Comparison of ENCODE assay signal across 9 cellular contexts in genomic region chr11:61972112-61972795, GRCh38. TPM values are rescaled to one million over a fixed set of nuclear protein-coding genes. Genes with fewer than 3 reads are reported as not detected.
DNase-seq lines count a peak whose midpoint lies in the region; ATAC-seq and TF ChIP-seq lines count a peak whose summit lies in the region.
"Had no signal": no experiment of that assay in that cellular context is flagged by ENCODE, and none has a peak within 500 bp of the region (broad histone marks: within the 10 kb centered on the region; RNA-seq: fewer than 3 reads in every experiment).

No MANE protein-coding gene starts in this region.

- H3K36me3 ChIP-seq in GM23338 (ENCODE audit: insufficient read depth): no peaks in the 10 kb centered on the region
- H3K36me3 ChIP-seq in skeletal muscle tissue (ENCODE audit: control insufficient read depth in 3 of 3, insufficient read depth in 3 of 3, low read length in 3 of 3): no peaks in the 10 kb centered on the region

- DNase-seq in GM23338 (ENCODE audit: low spot score) (peak; percentile 27), glomerular visceral epithelial cell (ENCODE audit: extremely low spot score) (peak; percentile 89), pons (ENCODE audit: low spot score) (no peak), activated gamma-delta T cell treated with Interleukin-2 at 50 U/mL for 16 hours (no peak)
- DNase-seq in activated CD4-positive, alpha-beta memory T cell treated with anti-CD3 and anti-CD28 coated beads, Interleukin-2, amount 10 ng/mL, durations not matched to agents 7 days and 5 days: no peak

- peaks cover 49% of the 10 kb centered on the region for H3K4me1 Mint-ChIP-seq in GM23338
- peaks cover 59% of the 10 kb centered on the region for H3K4me1 Mint-ChIP-seq in activated CD4-positive, alpha-beta memory T cell treated with anti-CD3 and anti-CD28 coated beads, Interleukin-2, amount 10 ng/mL, durations not matched to agents 7 days and 5 days

- peaks cover 16% of the 10 kb centered on the region for H3K79me2 ChIP-seq in GM23338 (replicated peaks; ENCODE audit: insufficient read depth)

- no peak for TF ChIP-seq CTCF in GM23338 (conservative IDR thresholded peaks at IDR 0.05; ENCODE audit: low read depth in 2 of 2)

- H3K27me3 ChIP-seq in GM23338 (ENCODE audit: insufficient read depth) (no peaks in the 10 kb centered on the region), skeletal muscle tissue (ENCODE audit: control insufficient read depth in 3 of 3, insufficient read depth in 3 of 3, low read length in 3 of 3) (no peaks in the 10 kb centered on the region)

- no peak overlapping the region for H2AFZ ChIP-seq in GM23338

- peak overlapping the region; percentile 57 for H3K4me2 ChIP-seq in GM23338

- ATAC-seq in GM23338: peak; percentile 1; the same call in 2 of the 3 replicates
- ATAC-seq in HG03378 (IDR thresholded peaks at IDR 0.05; ENCODE audit: unreplicated experiment): no peak
- no peak for ATAC-seq in HG02763 (IDR thresholded peaks at IDR 0.05; ENCODE audit: unreplicated experiment)

- no peaks in the 10 kb centered on the region for H3K9me3 ChIP-seq in skeletal muscle tissue (ENCODE audit: control insufficient read depth in 3 of 3, low read length in 3 of 3)

- peak overlapping the region; percentile 94 for H3K27ac Mint-ChIP-seq in GM23338
- peak overlapping the region; percentile 64 for H3K27ac Mint-ChIP-seq in activated CD4-positive, alpha-beta memory T cell treated with anti-CD3 and anti-CD28 coated beads, Interleukin-2, amount 10 ng/mL, durations not matched to agents 7 days and 5 days

- CTCF ChIA-PET in activated CD4-positive, alpha-beta memory T cell treated with anti-CD3 and anti-CD28 coated beads, Interleukin-2, amount 10 ng/mL, durations not matched to agents 7 days and 5 days (lab: Charles Lee): interaction anchor here (1.3 to 8.3 kb wide), 2 partner anchors 24 to 109 kb away, joined by 5 to 65 read pairs; no protein-coding TSS in a partner anchor

- H3K9me3 Mint-ChIP-seq in GM23338: no peaks in the 10 kb centered on the region
- H3K9me3 Mint-ChIP-seq in activated CD4-positive, alpha-beta memory T cell treated with anti-CD3 and anti-CD28 coated beads, Interleukin-2, amount 10 ng/mL, durations not matched to agents 7 days and 5 days: no peaks in the 10 kb centered on the region

- H3K4me3 Mint-ChIP-seq in GM23338: no peak overlapping the region; the same call in 2 of the 3 replicates
- H3K4me3 Mint-ChIP-seq in activated CD4-positive, alpha-beta memory T cell treated with anti-CD3 and anti-CD28 coated beads, Interleukin-2, amount 10 ng/mL, durations not matched to agents 7 days and 5 days: no peak overlapping the region

- H3K9ac ChIP-seq in skeletal muscle tissue (ENCODE audit: low read depth in 1 of 3, low read length in 3 of 3): peak overlapping the region in 2 of 3 donors; percentile 0 to 50

- H4K20me1 ChIP-seq in GM23338 (replicated peaks; ENCODE audit: insufficient read depth): no peaks in the 10 kb centered on the region

- no peaks in the 10 kb centered on the region; the same call in 2 of the 3 replicates for H3K36me3 Mint-ChIP-seq in GM23338 (ENCODE audit: low read depth)
- peaks cover 4% of the 10 kb centered on the region for H3K36me3 Mint-ChIP-seq in activated CD4-positive, alpha-beta memory T cell treated with anti-CD3 and anti-CD28 coated beads, Interleukin-2, amount 10 ng/mL, durations not matched to agents 7 days and 5 days (ENCODE audit: low read depth)

- 0 out of 2 replicates have a peak, but pooled peaks cover 4% of the 10 kb centered on the region for H3K9me2 ChIP-seq in GM23338 (ENCODE audit: insufficient read depth)

- H3K4me3 ChIP-seq in GM23338 (no peak overlapping the region), skeletal muscle tissue (ENCODE audit: low read length in 3 of 3) (peak overlapping the region; percentile 3 to 31 (median 27))

- 0 out of 2 replicates have a peak, but pooled peaks cover 6% of the 10 kb centered on the region for H3F3A ChIP-seq in GM23338 (replicated peaks; ENCODE audit: low read depth)

- H3K27me3 Mint-ChIP-seq in GM23338 (ENCODE audit: insufficient read depth, low read depth, poor library complexity): peaks cover 29% of the 10 kb centered on the region
- no peaks in the 10 kb centered on the region for H3K27me3 Mint-ChIP-seq in activated CD4-positive, alpha-beta memory T cell treated with anti-CD3 and anti-CD28 coated beads, Interleukin-2, amount 10 ng/mL, durations not matched to agents 7 days and 5 days

- peak overlapping the region; percentile 80 for H3K27ac ChIP-seq in GM23338 (ENCODE audit: low read depth)
- H3K27ac ChIP-seq in skeletal muscle tissue (ENCODE audit: low read depth, low read length): peak overlapping the region; percentile 87

- POLR2A ChIA-PET in activated CD4-positive, alpha-beta memory T cell treated with anti-CD3 and anti-CD28 coated beads, Interleukin-2, amount 10 ng/mL, durations not matched to agents 7 days and 5 days (lab: Charles Lee): interaction anchor here (0.8 to 1.7 kb wide), 5 partner anchors 8 to 110 kb away, joined by 3 to 7 read pairs (median 3); no protein-coding TSS in a partner anchor

- H3K4me1 ChIP-seq in GM23338 (ENCODE audit: insufficient read depth) (peaks cover 39% of the 10 kb centered on the region), skeletal muscle tissue (ENCODE audit: control insufficient read depth in 3 of 3, insufficient read depth in 3 of 3, low read length in 3 of 3) (peaks cover 44 to 62% (median 52%) of the 10 kb centered on the region in 3 donors)

TF ChIP-seq in GM23338, 12 proteins besides CTCF, POLR2A, EP300 and RAD21:
- TF ChIP-seq CREB1 (CRISPR knock-in tag; IDR thresholded peaks at IDR 0.05; ENCODE audit: low read depth) (no peak), ZNF114 (CRISPR knock-in tag; IDR thresholded peaks at IDR 0.05) (no peak), POLR2AphosphoS5 (IDR thresholded peaks at IDR 0.05; ENCODE audit: low read depth) (no peak), NANOG (IDR thresholded peaks at IDR 0.05; ENCODE audit: borderline replicate concordance) (no peak), EZH2 (IDR thresholded peaks at IDR 0.05; ENCODE audit: low read depth, unreplicated experiment) (no peak), JUNB (IDR thresholded peaks at IDR 0.05; ENCODE audit: unreplicated experiment) (no peak), ETS1 (IDR thresholded peaks at IDR 0.05) (no peak), STAT1 (IDR thresholded peaks at IDR 0.05; ENCODE audit: unreplicated experiment) (no peak), REST (IDR thresholded peaks at IDR 0.05; ENCODE audit: unreplicated experiment) (no peak), EZH2phosphoT487 (IDR thresholded peaks at IDR 0.05; ENCODE audit: unreplicated experiment) (no peak), ZNF331 (CRISPR knock-in tag; IDR thresholded peaks at IDR 0.05; ENCODE audit: low read depth) (no peak)

RNA-seq across cellular contexts. Expression of gene FTH1, which starts 4.8 kb away (rescaled TPM):
- 718 and 839 TPM in 2 replicates for total RNA-seq in GM23338 (2014; rRNA removed; shearing (Covaris generic))
- 2,531 and 2,750 TPM in 2 replicates for polyA plus RNA-seq in GM23338 (2016; fragmentation: Nextera tagmentation; extraction: Ambion mirVana)
- total RNA-seq in activated CD4-positive, alpha-beta memory T cell treated with anti-CD3 and anti-CD28 coated beads, Interleukin-2, amount 10 ng/mL, durations not matched to agents 7 days and 5 days: 1,000 to 10,000 TPM; 1,164 to 1,189 TPM
- total RNA-seq in skeletal muscle tissue: 276 TPM

RNA-seq across cellular contexts. Expression of gene BEST1, which starts 22.1 kb away (rescaled TPM):
- total RNA-seq in GM23338 (2014; rRNA removed; shearing (Covaris generic)): 0.35 and 0.89 TPM in 2 replicates
- polyA plus RNA-seq in GM23338 (2016; fragmentation: Nextera tagmentation; extraction: Ambion mirVana): 0.44 and 0.75 TPM in 2 replicates
- under 1 TPM; 0.25 to 0.30 TPM for total RNA-seq in activated CD4-positive, alpha-beta memory T cell treated with anti-CD3 and anti-CD28 coated beads, Interleukin-2, amount 10 ng/mL, durations not matched to agents 7 days and 5 days
- 2.1 TPM for total RNA-seq in skeletal muscle tissue
- total RNA-seq: T-helper 2 cell treated with Interferon-gamma antibody and Interleukin-4, amounts not matched to agents 100 ng/mL and 5 ng/mL, for 36 hours had no signal

RNA-seq across cellular contexts. Expression of gene RAB3IL1, which starts 54.9 kb away (rescaled TPM):
- 2.7 and 4.0 TPM in 2 replicates for total RNA-seq in GM23338 (2014; rRNA removed; shearing (Covaris generic))
- polyA plus RNA-seq in GM23338 (2016; fragmentation: Nextera tagmentation; extraction: Ambion mirVana): 3.4 and 3.9 TPM in 2 replicates
- not detected for total RNA-seq in activated CD4-positive, alpha-beta memory T cell treated with anti-CD3 and anti-CD28 coated beads, Interleukin-2, amount 10 ng/mL, durations not matched to agents 7 days and 5 days
- 9.4 TPM for total RNA-seq in skeletal muscle tissue
- total RNA-seq: T-helper 2 cell treated with Interferon-gamma antibody and Interleukin-4, amounts not matched to agents 100 ng/mL and 5 ng/mL, for 36 hours had no signal

Comparison
In these comparisons a context has a peak if more than half of its experiments do, and no peak if none do; other contexts are left out.
1. DNase-seq: peak in GM23338 (single experiment) and glomerular visceral epithelial cell (single experiment); none in activated CD4-positive, alpha-beta memory T cell treated with anti-CD3 and anti-CD28 coated beads, Interleukin-2, amount 10 ng/mL, durations not matched to agents 7 days and 5 days (single experiment), pons (single experiment) and activated gamma-delta T cell treated with Interleukin-2 at 50 U/mL for 16 hours (single experiment).